ENCODE assay signal across 1 cellular context in the genomic region with DNA sequence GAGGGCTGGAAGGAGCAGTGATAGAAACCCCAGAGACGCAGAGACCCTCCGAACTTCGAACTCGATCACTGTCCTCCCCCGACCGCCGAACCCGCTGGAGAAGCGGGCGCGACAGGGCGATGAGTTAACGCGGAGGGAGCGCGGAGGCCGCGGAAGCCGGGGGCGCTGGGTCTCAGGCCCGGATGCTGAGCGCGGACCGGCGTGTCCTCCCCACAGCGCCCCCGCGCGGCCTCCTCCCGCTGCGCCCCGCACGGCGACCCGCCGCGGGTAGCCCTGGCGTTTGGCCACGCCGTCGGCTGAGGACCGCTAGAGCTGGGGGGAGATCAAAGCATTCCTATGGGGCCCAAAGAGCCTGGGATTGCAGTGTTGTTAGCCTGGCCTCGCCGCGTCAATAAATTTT.
TF ChIP-seq lines count a peak whose summit lies in the region.

No MANE protein-coding gene starts in this region.

TF ChIP-seq in SK-N-SH treated with all-trans-retinoic acid at 6 μM for 48 hours, 23 proteins besides CTCF, POLR2A, EP300 and RAD21 (continued from another document):
- TF ChIP-seq, protein P1, sequence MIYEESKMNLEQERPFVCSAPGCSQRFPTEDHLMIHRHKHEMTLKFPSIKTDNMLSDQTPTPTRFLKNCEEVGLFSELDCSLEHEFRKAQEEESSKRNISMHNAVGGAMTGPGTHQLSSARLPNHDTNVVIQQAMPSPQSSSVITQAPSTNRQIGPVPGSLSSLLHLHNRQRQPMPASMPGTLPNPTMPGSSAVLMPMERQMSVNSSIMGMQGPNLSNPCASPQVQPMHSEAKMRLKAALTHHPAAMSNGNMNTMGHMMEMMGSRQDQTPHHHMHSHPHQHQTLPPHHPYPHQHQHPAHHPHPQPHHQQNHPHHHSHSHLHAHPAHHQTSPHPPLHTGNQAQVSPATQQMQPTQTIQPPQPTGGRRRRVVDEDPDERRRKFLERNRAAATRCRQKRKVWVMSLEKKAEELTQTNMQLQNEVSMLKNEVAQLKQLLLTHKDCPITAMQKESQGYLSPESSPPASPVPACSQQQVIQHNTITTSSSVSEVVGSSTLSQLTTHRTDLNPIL (CRISPR knock-in tag; IDR thresholded peaks at IDR 0.05; ENCODE audit: low read depth): no peak
